26 cellular contexts compared by ENCODE assay signal in the genomic region with DNA sequence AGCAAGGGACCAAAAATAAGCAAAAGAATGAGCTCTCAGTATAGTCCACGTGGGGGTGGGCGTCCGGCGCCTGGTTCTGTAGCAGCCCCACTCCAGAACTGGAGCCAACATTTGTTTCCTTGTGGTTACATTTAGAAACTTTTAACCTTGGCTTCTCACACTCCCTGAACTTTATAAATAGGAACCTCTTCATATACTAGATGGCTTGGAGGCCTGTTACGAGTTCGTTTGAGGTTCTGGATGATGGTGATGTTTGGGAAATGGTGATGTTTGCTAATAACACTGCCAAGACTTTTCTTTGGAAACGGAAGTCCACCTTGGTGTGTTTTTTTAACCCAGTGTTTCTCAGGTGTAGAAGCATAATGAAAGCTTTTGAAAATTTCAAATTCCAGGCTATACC.
DNase-seq lines count a peak whose midpoint lies in the region; ATAC-seq, FAIRE-seq and TF ChIP-seq lines count a peak whose summit lies in the region.
"Had no signal": no experiment of that assay in that cellular context is flagged by ENCODE, and none has a peak within 500 bp of the region (broad histone marks: within the 10 kb centered on the region; RNA-seq: fewer than 3 reads in every experiment).

No MANE protein-coding gene starts in this region.

- H3K4me3 ChIP-seq in A549 (no peak overlapping the region), hepatocyte (no peak overlapping the region), psoas muscle (peak overlapping the region; percentile 16)
- H3K4me3 ChIP-seq: vagina had no signal

- no peaks in the 10 kb centered on the region for H3K9me3 ChIP-seq in A549
- no peaks in the 10 kb centered on the region for H3K9me3 ChIP-seq in hepatocyte (ENCODE audit: low read depth)
- H3K9me3 ChIP-seq in psoas muscle, result no peaks in the 10 kb centered on the region
- H3K9me3 ChIP-seq: vagina had no signal

- TF ChIP-seq CTCF in A549 (IDR thresholded peaks at IDR 0.05) (no peak), hepatocyte (IDR thresholded peaks at IDR 0.05; ENCODE audit: poor library complexity) (no peak), psoas muscle (IDR thresholded peaks at IDR 0.05) (no peak)

- FAIRE-seq in A549 (lab: Jason Lieb, UNC), result no peak
- FAIRE-seq: endothelial cell of umbilical vein had no signal

- DNase-seq in A549 (ENCODE audit: low read depth in 1 of 2, low spot score in 1 of 2) (no peak), hepatocyte (ENCODE audit: low spot score) (no peak), psoas muscle (no peak), SIG-M5 treated with dmso at 0.1 percent for 504 hours (lab: John Stamatoyannopoulos, UW; ENCODE audit: unreplicated experiment) (no peak), NCI-H226 (no peak), NCI-H1694 treated with DMSO at 0.1 percent for 48 hours (lab: John Stamatoyannopoulos, UW) (no peak), NCI-H1694 (lab: John Stamatoyannopoulos, UW) (no peak)
- DNase-seq: activated B cell treated with CpG ODN at 0.5 μM for 24 hours; activated CD4-positive, alpha-beta T cell treated with anti-CD3 and anti-CD28 coated beads, Interleukin-2, amount 50 U/mL, for 4 hours; activated naive CD4-positive, alpha-beta T cell treated with anti-CD3 and anti-CD28 coated beads, Interleukin-2, amount 10 ng/mL, durations not matched to agents 7 days and 5 days; amygdala; central memory CD4-positive, alpha-beta T cell; DMS79 treated with DMSO at 0.1 percent for 48 hours; HCEC 1CT; head of caudate nucleus; NCI-H446; OCI-M1; SHP77; stimulated activated naive CD8-positive, alpha-beta T cell treated with anti-CD3 and anti-CD28 coated beads, Interleukin-15, amount 100 ng/mL, for 72 hours; SW 1271; T1000 had no signal

- peak overlapping the region; percentile 74 for H3K4me2 ChIP-seq in A549
- peak overlapping the region; percentile 52 for H3K4me2 ChIP-seq in hepatocyte

- peaks cover 87% of the 10 kb centered on the region for H3K79me2 ChIP-seq in hepatocyte

- CTCF ChIA-PET in A549 (lab: Yijun Ruan, JAX), result interaction anchor here (0.7 to 1.7 kb wide), 3 partner anchors 13 to 164 kb away, joined by 3 to 6 read pairs (median 3); no protein-coding TSS in a partner anchor

- no peak overlapping the region for H2AFZ ChIP-seq in hepatocyte
- H2AFZ ChIP-seq: parathyroid adenoma had no signal

- intact Hi-C loops in psoas muscle (cut with DNase I), result no loop called here

- TF ChIP-seq POLR2A in A549 (IDR thresholded peaks at IDR 0.05; ENCODE audit: low read length), result no peak

- no peaks in the 10 kb centered on the region for H3K36me3 ChIP-seq in hepatocyte (replicated peaks; ENCODE audit: insufficient read depth, low read depth)
- H3K36me3 ChIP-seq in psoas muscle (ENCODE audit: insufficient read depth in 1 of 2, low read depth in 1 of 2), result no peaks in the 10 kb centered on the region
- H3K36me3 ChIP-seq: vagina had no signal

- H4K20me1 ChIP-seq in hepatocyte (ENCODE audit: insufficient read depth, poor library complexity, severe bottlenecking), result no peaks in the 10 kb centered on the region

- H3K9me2 ChIP-seq in hepatocyte (replicated peaks; ENCODE audit: insufficient read depth), result no peaks in the 10 kb centered on the region

- H3K27ac ChIP-seq in A549 (peak overlapping the region; percentile 69 to 81; a peak in 5 of 6 replicates), angular gyrus (ENCODE audit: low read depth, low read length) (peak overlapping the region; percentile 64), hepatocyte (peak overlapping the region; percentile 20), psoas muscle (peak overlapping the region; percentile 92)
- H3K27ac ChIP-seq: parathyroid adenoma, vagina had no signal

- POLR2A ChIA-PET in A549 (lab: Yijun Ruan, JAX), result no interaction called here

- ATAC-seq in A549 (no peak), psoas muscle (peak; percentile 14 to 53 (median 39))
- ATAC-seq: sciatic nerve; stimulated activated naive CD8-positive, alpha-beta T cell treated with anti-CD3 and anti-CD28 coated beads, Interleukin-15, amount 100 ng/mL, for 72 hours had no signal

- TF ChIP-seq EP300 in A549 (IDR thresholded peaks at IDR 0.05), result no peak

- H3K27me3 ChIP-seq in hepatocyte (no peaks in the 10 kb centered on the region), psoas muscle (ENCODE audit: insufficient read depth in 3 of 3, low read length in 2 of 3) (no peaks in the 10 kb centered on the region)
- H3K27me3 ChIP-seq: vagina had no signal

- H3K4me1 ChIP-seq in A549 (peaks cover 98% of the 10 kb centered on the region), hepatocyte (ENCODE audit: insufficient read depth) (peaks cover 71% of the 10 kb centered on the region), psoas muscle (peaks cover 85% of the 10 kb centered on the region)

- WGBS in A549 (ENCODE audit: missing lambda C conversion rate), result 86% methylated on average over 7 of the region's 7 CpGs
- 66% methylated on average over 7 of the region's 7 CpGs for WGBS in hepatocyte (ENCODE audit: low lambda C conversion rate, missing lambda C conversion rate)
- 14 to 23% (median 19%) methylated on average over 7 of the region's 7 CpGs for WGBS in psoas muscle, 3 donors

- no peak for TF ChIP-seq RAD21 in A549 (conservative IDR thresholded peaks at IDR 0.05 in 1 of 2, IDR thresholded peaks at IDR 0.05 in 1 of 2)

TF ChIP-seq in A549, 52 proteins besides CTCF, POLR2A, EP300 and RAD21:
- TF ChIP-seq RCOR1 (IDR thresholded peaks at IDR 0.05; ENCODE audit: low read depth, low read length) (no peak), E2F6 (IDR thresholded peaks at IDR 0.05; ENCODE audit: borderline replicate concordance, low read depth) (no peak), ZFP36 (IDR thresholded peaks at IDR 0.05; ENCODE audit: borderline replicate concordance, partially characterized antibody) (no peak)

Comparison
In these comparisons a context has a peak if more than half of its experiments do, and no peak if none do; other contexts are left out.
1. ATAC-seq: peak in psoas muscle (4 of 4); none in A549 (0 of 2).
2. H3K27ac ChIP-seq: peak in every context shown above with its lines; median percentile 92 in psoas muscle; 75 in A549; 64 in angular gyrus; 20 in hepatocyte.